8 cellular contexts compared by ENCODE assay signal in the genomic region with DNA sequence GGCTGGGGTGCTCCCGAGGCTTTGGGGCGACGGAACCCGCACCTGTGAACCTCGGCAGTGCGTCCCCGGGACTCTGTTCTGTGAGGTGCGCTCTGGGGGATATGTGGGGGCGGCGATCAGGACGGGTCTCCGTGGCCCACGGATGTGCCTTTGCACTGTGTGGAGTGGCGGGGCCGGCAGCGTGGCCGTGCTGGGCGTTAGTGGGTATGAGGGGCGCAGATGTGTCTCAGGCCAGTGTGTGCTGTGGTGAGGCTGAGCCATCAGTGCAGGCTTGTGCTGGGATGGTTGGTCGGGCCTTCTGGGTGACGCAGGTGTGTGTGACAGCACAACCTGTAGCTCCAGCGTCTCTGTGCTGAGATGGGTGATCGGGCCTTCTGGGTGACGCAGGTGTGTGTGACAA. TPM values are rescaled to one million over a fixed set of nuclear protein-coding genes. Genes with fewer than 3 reads are reported as not detected.
A peak's percentile ranks its signal among the peaks of the same experiment; 100 is the strongest.
DNase-seq lines count a peak whose midpoint lies in the region; ATAC-seq, FAIRE-seq and TF ChIP-seq lines count a peak whose summit lies in the region.

No MANE protein-coding gene starts in this region.

- H3K4ac ChIP-seq in mesendoderm (ENCODE audit: low read depth, low read length): no peak overlapping the region

- no peak for DNase-seq in left ventricle myocardium inferior
- no peak for DNase-seq in SHP77 treated with DMSO at 0.1 percent for 48 hours (lab: John Stamatoyannopoulos, UW)
- DNase-seq in mesendoderm: no peak
- no peak for DNase-seq in NCI-H1436 (lab: John Stamatoyannopoulos, UW)
- no peak for DNase-seq in H54 (ENCODE audit: insufficient read length, low spot score)

- TF ChIP-seq POLR2A in H54 (IDR thresholded peaks at IDR 0.05; ENCODE audit: low read depth, low read length): no peak

- no peaks in the 10 kb centered on the region for H3K79me2 ChIP-seq in mesendoderm (ENCODE audit: control insufficient read depth, insufficient read depth, low read length)

- H4K8ac ChIP-seq in mesendoderm (ENCODE audit: low read depth, low read length): no peak overlapping the region

- no peak overlapping the region for H3K23ac ChIP-seq in mesendoderm (ENCODE audit: low read length)

- H3K27me3 Mint-ChIP-seq in activated T-helper 17 cell treated with anti-CD3 and anti-CD28 coated beads, Interleukin-2, amount 50 U/mL, for 72 hours: no peaks in the 10 kb centered on the region
- H3K27me3 Mint-ChIP-seq in stimulated activated naive CD8-positive, alpha-beta T cell treated with anti-CD3 and anti-CD28 coated beads, Interleukin-15, Interleukin-2, amounts not matched to agents 100 ng/mL and 50 ng/mL, for 24 hours: no peaks in the 10 kb centered on the region

- intact Hi-C loops in left ventricle myocardium inferior (cut with micrococcal nuclease): no loop called here

- H3K9me3 Mint-ChIP-seq in activated T-helper 17 cell treated with anti-CD3 and anti-CD28 coated beads, Interleukin-2, amount 50 U/mL, for 72 hours: no peaks in the 10 kb centered on the region
- H3K9me3 Mint-ChIP-seq in stimulated activated naive CD8-positive, alpha-beta T cell treated with anti-CD3 and anti-CD28 coated beads, Interleukin-15, Interleukin-2, amounts not matched to agents 100 ng/mL and 50 ng/mL, for 24 hours: peaks cover 8% of the 10 kb centered on the region

- no peak overlapping the region for H2BK15ac ChIP-seq in mesendoderm (replicated peaks; ENCODE audit: low read depth)

- FAIRE-seq in H54 (lab: Jason Lieb, UNC): no peak

- no peak overlapping the region for H4K5ac ChIP-seq in mesendoderm (ENCODE audit: low read length)

- no peak overlapping the region for H2BK120ac ChIP-seq in mesendoderm (ENCODE audit: low read depth, low read length)

- H3K18ac ChIP-seq in mesendoderm (ENCODE audit: low read length): no peak overlapping the region

- H3K4me1 Mint-ChIP-seq in activated T-helper 17 cell treated with anti-CD3 and anti-CD28 coated beads, Interleukin-2, amount 50 U/mL, for 72 hours: peaks cover 5% of the 10 kb centered on the region
- H3K4me1 Mint-ChIP-seq in stimulated activated naive CD8-positive, alpha-beta T cell treated with anti-CD3 and anti-CD28 coated beads, Interleukin-15, Interleukin-2, amounts not matched to agents 100 ng/mL and 50 ng/mL, for 24 hours (ENCODE audit: low read depth): peaks cover 30% of the 10 kb centered on the region

- peaks cover 2% of the 10 kb centered on the region for H3K79me1 ChIP-seq in mesendoderm (ENCODE audit: low read length)

- no peak overlapping the region for H3K4me2 ChIP-seq in mesendoderm (ENCODE audit: low read length)

- H3K4me3 ChIP-seq in left ventricle myocardium inferior (peak overlapping the region; percentile 74), mesendoderm (ENCODE audit: low read length) (no peak overlapping the region)

- peak overlapping the region; percentile 98 for H3K4me3 Mint-ChIP-seq in activated T-helper 17 cell treated with anti-CD3 and anti-CD28 coated beads, Interleukin-2, amount 50 U/mL, for 72 hours
- H3K4me3 Mint-ChIP-seq in stimulated activated naive CD8-positive, alpha-beta T cell treated with anti-CD3 and anti-CD28 coated beads, Interleukin-15, Interleukin-2, amounts not matched to agents 100 ng/mL and 50 ng/mL, for 24 hours: peak overlapping the region; percentile 89

- peaks cover 9% of the 10 kb centered on the region for H3K4me1 ChIP-seq in left ventricle myocardium inferior
- no peaks in the 10 kb centered on the region for H3K4me1 ChIP-seq in mesendoderm (ENCODE audit: control insufficient read depth, low read depth, low read length)

- no peak overlapping the region for H3K9ac ChIP-seq in mesendoderm (ENCODE audit: low read length)

- peak overlapping the region; percentile 85 for H3K27ac ChIP-seq in left ventricle myocardium inferior (replicated peaks)
- no peak overlapping the region for H3K27ac ChIP-seq in mesendoderm (ENCODE audit: low read depth, low read length)

- H3K27me3 ChIP-seq in left ventricle myocardium inferior (ENCODE audit: low read depth) (no peaks in the 10 kb centered on the region), mesendoderm (ENCODE audit: insufficient read depth, low read length, poor library complexity) (no peaks in the 10 kb centered on the region)

- H3K56ac ChIP-seq in mesendoderm (ENCODE audit: low read length): no peak overlapping the region

- H3K36me3 ChIP-seq in left ventricle myocardium inferior (peaks cover 10% of the 10 kb centered on the region), mesendoderm (ENCODE audit: control insufficient read depth, insufficient read depth, low read length) (no peaks in the 10 kb centered on the region)

- no peak overlapping the region for H2BK5ac ChIP-seq in mesendoderm (ENCODE audit: low read length)

- ATAC-seq in HG02571 (IDR thresholded peaks at IDR 0.05; ENCODE audit: unreplicated experiment): peak; percentile 5
- peak; percentile 23 for ATAC-seq in activated T-helper 17 cell treated with anti-CD3 and anti-CD28 coated beads, Interleukin-2, amount 50 U/mL, for 72 hours (replicated peaks)

- no peak overlapping the region for H2AK5ac ChIP-seq in mesendoderm (ENCODE audit: low read length)

- peak overlapping the region; percentile 99 for H3K27ac Mint-ChIP-seq in activated T-helper 17 cell treated with anti-CD3 and anti-CD28 coated beads, Interleukin-2, amount 50 U/mL, for 72 hours
- H3K27ac Mint-ChIP-seq in stimulated activated naive CD8-positive, alpha-beta T cell treated with anti-CD3 and anti-CD28 coated beads, Interleukin-15, Interleukin-2, amounts not matched to agents 100 ng/mL and 50 ng/mL, for 24 hours: peak overlapping the region; percentile 95

- peaks cover 57% of the 10 kb centered on the region for H3K36me3 Mint-ChIP-seq in activated T-helper 17 cell treated with anti-CD3 and anti-CD28 coated beads, Interleukin-2, amount 50 U/mL, for 72 hours (ENCODE audit: low read depth)
- peaks cover 57% of the 10 kb centered on the region for H3K36me3 Mint-ChIP-seq in stimulated activated naive CD8-positive, alpha-beta T cell treated with anti-CD3 and anti-CD28 coated beads, Interleukin-15, Interleukin-2, amounts not matched to agents 100 ng/mL and 50 ng/mL, for 24 hours (ENCODE audit: low read depth)

- WGBS in mesendoderm (ENCODE audit: extremely low coverage, insufficient coverage, low lambda C conversion rate): no CpG with 5 or more reads among the region's 24 CpGs

- no peak for TF ChIP-seq CTCF in left ventricle myocardium inferior (IDR thresholded peaks at IDR 0.05; ENCODE audit: borderline replicate concordance)

- H3K9me3 ChIP-seq in left ventricle myocardium inferior (replicated peaks): no peaks in the 10 kb centered on the region

RNA-seq across cellular contexts. Expression of gene ZNF331, which starts 16.9 kb away (rescaled TPM):
- 10 to 100 TPM; 24.9 to 65.2 TPM for total RNA-seq in activated T-helper 17 cell treated with anti-CD3 and anti-CD28 coated beads, Interleukin-2, amount 50 U/mL, for 72 hours
- total RNA-seq in left ventricle myocardium inferior: 10.1 TPM
- 17.7 TPM for polyA plus RNA-seq in mesendoderm (2013, experiment 1 of 2)
- polyA plus RNA-seq in mesendoderm (2013, experiment 2 of 2): 17.0 TPM
